1 cellular context compared by ENCODE assay signal in the genomic region with DNA sequence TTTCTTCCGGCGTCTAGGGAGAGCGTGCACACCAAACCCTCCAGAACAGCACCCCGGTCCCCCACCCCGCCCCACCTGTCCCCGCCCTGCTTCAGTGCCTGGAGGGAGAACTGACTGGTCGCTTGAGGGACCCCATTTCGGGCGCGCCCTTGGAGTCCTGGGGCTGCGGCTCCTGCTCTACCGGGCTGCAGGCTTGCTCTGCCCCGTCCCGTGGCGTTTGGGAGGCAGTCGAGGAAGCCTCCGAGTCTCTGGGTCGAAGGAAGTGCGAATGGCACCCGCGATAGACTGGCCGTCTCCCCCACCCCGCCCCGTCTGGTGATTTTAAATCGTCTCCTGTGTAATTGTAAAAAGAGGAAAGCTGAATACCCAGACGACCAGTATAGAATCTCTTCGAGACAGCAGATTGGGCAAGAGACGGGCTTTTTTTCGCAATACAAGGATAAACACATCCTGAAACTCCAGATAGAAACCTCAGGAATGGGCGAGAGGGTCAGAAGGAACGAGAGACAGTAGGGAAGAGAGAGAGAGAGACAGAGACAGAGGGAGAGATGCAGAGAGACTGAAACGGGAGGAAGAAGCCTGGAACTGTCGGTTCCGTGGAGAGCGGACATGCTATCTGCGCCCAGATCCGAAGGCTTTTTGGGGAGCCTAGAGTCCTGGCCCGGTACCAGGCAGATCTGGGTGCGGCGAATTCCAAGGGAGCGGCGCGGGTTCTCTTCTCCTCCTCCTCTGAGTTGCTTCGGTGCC.
TF ChIP-seq lines count a peak whose summit lies in the region.

No MANE protein-coding gene starts in this region.

TF ChIP-seq in SK-N-SH, 30 proteins besides CTCF, POLR2A, EP300 and RAD21 (continued from another document):
- TF ChIP-seq, protein P1, sequence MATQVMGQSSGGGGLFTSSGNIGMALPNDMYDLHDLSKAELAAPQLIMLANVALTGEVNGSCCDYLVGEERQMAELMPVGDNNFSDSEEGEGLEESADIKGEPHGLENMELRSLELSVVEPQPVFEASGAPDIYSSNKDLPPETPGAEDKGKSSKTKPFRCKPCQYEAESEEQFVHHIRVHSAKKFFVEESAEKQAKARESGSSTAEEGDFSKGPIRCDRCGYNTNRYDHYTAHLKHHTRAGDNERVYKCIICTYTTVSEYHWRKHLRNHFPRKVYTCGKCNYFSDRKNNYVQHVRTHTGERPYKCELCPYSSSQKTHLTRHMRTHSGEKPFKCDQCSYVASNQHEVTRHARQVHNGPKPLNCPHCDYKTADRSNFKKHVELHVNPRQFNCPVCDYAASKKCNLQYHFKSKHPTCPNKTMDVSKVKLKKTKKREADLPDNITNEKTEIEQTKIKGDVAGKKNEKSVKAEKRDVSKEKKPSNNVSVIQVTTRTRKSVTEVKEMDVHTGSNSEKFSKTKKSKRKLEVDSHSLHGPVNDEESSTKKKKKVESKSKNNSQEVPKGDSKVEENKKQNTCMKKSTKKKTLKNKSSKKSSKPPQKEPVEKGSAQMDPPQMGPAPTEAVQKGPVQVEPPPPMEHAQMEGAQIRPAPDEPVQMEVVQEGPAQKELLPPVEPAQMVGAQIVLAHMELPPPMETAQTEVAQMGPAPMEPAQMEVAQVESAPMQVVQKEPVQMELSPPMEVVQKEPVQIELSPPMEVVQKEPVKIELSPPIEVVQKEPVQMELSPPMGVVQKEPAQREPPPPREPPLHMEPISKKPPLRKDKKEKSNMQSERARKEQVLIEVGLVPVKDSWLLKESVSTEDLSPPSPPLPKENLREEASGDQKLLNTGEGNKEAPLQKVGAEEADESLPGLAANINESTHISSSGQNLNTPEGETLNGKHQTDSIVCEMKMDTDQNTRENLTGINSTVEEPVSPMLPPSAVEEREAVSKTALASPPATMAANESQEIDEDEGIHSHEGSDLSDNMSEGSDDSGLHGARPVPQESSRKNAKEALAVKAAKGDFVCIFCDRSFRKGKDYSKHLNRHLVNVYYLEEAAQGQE (IDR thresholded peaks at IDR 0.05; ENCODE audit: low read depth, low read length) = no peak
